ENCODE assay signal across 1 cellular context in the genomic region with DNA sequence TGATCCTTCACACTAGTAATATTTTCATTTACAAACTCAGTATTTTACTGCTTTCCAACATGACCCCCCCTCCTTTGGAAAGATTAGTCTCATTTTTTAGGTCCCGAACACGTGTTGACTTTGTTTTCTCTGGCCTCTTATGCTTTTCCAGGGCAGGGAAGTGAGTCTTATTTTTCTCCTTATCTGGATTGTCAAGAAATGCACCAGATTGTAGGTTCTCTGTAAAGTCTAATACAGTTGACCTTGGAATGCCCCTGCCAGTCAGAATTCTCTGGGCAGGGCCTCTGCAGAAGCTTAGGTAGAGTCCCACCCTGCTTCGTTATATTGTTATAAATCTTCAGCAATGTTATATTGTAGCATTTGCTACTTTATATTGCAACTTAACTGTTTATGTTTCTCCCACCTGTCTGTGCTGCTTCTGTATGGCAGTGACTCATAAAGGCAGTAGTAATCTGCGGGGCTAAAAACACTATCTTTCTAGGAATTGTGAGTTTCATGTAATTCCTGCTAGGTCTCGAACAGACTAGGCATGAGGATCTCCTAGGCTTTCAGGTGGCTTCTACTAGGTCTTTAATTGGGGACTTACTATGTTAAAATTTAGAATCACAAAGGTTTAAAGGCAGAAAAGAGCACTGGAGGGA.
TF ChIP-seq lines count a peak whose summit lies in the region.

No MANE protein-coding gene starts in this region.

TF ChIP-seq in HEK293, 187 proteins besides CTCF, POLR2A, EP300 and RAD21 (continued from another document and continues in another):
- no peak for TF ChIP-seq ZNF174 (tag by site-specific recombination; IDR thresholded peaks at IDR 0.05)
- TF ChIP-seq, protein P1, sequence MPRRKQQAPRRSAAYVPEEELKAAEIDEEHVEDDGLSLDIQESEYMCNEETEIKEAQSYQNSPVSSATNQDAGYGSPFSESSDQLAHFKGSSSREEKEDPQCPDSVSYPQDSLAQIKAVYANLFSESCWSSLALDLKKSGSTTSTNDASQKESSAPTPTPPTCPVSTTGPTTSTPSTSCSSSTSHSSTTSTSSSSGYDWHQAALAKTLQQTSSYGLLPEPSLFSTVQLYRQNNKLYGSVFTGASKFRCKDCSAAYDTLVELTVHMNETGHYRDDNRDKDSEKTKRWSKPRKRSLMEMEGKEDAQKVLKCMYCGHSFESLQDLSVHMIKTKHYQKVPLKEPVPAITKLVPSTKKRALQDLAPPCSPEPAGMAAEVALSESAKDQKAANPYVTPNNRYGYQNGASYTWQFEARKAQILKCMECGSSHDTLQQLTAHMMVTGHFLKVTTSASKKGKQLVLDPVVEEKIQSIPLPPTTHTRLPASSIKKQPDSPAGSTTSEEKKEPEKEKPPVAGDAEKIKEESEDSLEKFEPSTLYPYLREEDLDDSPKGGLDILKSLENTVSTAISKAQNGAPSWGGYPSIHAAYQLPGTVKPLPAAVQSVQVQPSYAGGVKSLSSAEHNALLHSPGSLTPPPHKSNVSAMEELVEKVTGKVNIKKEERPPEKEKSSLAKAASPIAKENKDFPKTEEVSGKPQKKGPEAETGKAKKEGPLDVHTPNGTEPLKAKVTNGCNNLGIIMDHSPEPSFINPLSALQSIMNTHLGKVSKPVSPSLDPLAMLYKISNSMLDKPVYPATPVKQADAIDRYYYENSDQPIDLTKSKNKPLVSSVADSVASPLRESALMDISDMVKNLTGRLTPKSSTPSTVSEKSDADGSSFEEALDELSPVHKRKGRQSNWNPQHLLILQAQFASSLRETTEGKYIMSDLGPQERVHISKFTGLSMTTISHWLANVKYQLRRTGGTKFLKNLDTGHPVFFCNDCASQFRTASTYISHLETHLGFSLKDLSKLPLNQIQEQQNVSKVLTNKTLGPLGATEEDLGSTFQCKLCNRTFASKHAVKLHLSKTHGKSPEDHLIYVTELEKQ (tag by site-specific recombination; IDR thresholded peaks at IDR 0.05; ENCODE audit: borderline replicate concordance), result no peak
- no peak for TF ChIP-seq ZNF596 (tag by site-specific recombination; IDR thresholded peaks at IDR 0.05)
- TF ChIP-seq, protein P2, sequence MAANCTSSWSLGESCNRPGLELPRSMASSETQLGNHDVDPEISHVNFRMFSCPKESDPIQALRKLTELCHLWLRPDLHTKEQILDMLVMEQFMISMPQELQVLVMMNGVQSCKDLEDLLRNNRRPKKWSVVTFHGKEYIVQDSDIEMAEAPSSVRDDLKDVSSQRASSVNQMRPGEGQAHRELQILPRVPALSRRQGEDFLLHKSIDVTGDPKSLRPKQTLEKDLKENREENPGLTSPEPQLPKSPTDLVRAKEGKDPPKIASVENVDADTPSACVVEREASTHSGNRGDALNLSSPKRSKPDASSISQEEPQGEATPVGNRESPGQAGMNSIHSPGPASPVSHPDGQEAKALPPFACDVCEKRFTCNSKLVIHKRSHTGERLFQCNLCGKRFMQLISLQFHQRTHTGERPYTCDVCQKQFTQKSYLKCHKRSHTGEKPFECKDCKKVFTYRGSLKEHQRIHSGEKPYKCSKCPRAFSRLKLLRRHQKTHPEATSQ (tag by site-specific recombination; IDR thresholded peaks at IDR 0.05), result no peak
- TF ChIP-seq FEZF1 (tag by site-specific recombination; IDR thresholded peaks at IDR 0.05), result no peak
- TF ChIP-seq, protein P3, sequence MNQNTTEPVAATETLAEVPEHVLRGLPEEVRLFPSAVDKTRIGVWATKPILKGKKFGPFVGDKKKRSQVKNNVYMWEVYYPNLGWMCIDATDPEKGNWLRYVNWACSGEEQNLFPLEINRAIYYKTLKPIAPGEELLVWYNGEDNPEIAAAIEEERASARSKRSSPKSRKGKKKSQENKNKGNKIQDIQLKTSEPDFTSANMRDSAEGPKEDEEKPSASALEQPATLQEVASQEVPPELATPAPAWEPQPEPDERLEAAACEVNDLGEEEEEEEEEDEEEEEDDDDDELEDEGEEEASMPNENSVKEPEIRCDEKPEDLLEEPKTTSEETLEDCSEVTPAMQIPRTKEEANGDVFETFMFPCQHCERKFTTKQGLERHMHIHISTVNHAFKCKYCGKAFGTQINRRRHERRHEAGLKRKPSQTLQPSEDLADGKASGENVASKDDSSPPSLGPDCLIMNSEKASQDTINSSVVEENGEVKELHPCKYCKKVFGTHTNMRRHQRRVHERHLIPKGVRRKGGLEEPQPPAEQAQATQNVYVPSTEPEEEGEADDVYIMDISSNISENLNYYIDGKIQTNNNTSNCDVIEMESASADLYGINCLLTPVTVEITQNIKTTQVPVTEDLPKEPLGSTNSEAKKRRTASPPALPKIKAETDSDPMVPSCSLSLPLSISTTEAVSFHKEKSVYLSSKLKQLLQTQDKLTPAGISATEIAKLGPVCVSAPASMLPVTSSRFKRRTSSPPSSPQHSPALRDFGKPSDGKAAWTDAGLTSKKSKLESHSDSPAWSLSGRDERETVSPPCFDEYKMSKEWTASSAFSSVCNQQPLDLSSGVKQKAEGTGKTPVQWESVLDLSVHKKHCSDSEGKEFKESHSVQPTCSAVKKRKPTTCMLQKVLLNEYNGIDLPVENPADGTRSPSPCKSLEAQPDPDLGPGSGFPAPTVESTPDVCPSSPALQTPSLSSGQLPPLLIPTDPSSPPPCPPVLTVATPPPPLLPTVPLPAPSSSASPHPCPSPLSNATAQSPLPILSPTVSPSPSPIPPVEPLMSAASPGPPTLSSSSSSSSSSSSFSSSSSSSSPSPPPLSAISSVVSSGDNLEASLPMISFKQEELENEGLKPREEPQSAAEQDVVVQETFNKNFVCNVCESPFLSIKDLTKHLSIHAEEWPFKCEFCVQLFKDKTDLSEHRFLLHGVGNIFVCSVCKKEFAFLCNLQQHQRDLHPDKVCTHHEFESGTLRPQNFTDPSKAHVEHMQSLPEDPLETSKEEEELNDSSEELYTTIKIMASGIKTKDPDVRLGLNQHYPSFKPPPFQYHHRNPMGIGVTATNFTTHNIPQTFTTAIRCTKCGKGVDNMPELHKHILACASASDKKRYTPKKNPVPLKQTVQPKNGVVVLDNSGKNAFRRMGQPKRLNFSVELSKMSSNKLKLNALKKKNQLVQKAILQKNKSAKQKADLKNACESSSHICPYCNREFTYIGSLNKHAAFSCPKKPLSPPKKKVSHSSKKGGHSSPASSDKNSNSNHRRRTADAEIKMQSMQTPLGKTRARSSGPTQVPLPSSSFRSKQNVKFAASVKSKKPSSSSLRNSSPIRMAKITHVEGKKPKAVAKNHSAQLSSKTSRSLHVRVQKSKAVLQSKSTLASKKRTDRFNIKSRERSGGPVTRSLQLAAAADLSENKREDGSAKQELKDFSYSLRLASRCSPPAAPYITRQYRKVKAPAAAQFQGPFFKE (tag by site-specific recombination; IDR thresholded peaks at IDR 0.05; ENCODE audit: borderline replicate concordance), result no peak
- no peak for TF ChIP-seq HOXD13 (CRISPR knock-in tag; IDR thresholded peaks at IDR 0.05; ENCODE audit: borderline replicate concordance)
- no peak for TF ChIP-seq ZNF214 (tag by site-specific recombination; IDR thresholded peaks at IDR 0.05; ENCODE audit: borderline replicate concordance)
- TF ChIP-seq ZNF488 (tag by site-specific recombination; IDR thresholded peaks at IDR 0.05), result no peak
- no peak for TF ChIP-seq PATZ1 (tag by site-specific recombination; IDR thresholded peaks at IDR 0.05)
- no peak for TF ChIP-seq ZNF837 (tag by site-specific recombination; IDR thresholded peaks at IDR 0.05)
- TF ChIP-seq ZNF76 (tag by site-specific recombination; IDR thresholded peaks at IDR 0.05; ENCODE audit: borderline replicate concordance, low read depth), result no peak
- TF ChIP-seq HOXA7 (CRISPR knock-in tag; IDR thresholded peaks at IDR 0.05; ENCODE audit: borderline replicate concordance), result no peak
- TF ChIP-seq ZNF600 (tag by site-specific recombination; IDR thresholded peaks at IDR 0.05), result no peak
- no peak for TF ChIP-seq ZBTB11 (tag by site-specific recombination; conservative IDR thresholded peaks at IDR 0.05; ENCODE audit: low read depth)
- TF ChIP-seq ZNF549 (tag by site-specific recombination; IDR thresholded peaks at IDR 0.05), result no peak
- TF ChIP-seq ZBTB17 (tag by site-specific recombination; IDR thresholded peaks at IDR 0.05), result peak; percentile 86
- no peak for TF ChIP-seq ZNF37A (tag by site-specific recombination; IDR thresholded peaks at IDR 0.05)
- no peak for TF ChIP-seq KLF17 (tag by site-specific recombination; IDR thresholded peaks at IDR 0.05)
- TF ChIP-seq ZFP3 (tag by site-specific recombination; IDR thresholded peaks at IDR 0.05; ENCODE audit: low read depth), result no peak
- TF ChIP-seq, protein P4, sequence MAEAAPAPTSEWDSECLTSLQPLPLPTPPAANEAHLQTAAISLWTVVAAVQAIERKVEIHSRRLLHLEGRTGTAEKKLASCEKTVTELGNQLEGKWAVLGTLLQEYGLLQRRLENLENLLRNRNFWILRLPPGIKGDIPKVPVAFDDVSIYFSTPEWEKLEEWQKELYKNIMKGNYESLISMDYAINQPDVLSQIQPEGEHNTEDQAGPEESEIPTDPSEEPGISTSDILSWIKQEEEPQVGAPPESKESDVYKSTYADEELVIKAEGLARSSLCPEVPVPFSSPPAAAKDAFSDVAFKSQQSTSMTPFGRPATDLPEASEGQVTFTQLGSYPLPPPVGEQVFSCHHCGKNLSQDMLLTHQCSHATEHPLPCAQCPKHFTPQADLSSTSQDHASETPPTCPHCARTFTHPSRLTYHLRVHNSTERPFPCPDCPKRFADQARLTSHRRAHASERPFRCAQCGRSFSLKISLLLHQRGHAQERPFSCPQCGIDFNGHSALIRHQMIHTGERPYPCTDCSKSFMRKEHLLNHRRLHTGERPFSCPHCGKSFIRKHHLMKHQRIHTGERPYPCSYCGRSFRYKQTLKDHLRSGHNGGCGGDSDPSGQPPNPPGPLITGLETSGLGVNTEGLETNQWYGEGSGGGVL (tag by site-specific recombination; IDR thresholded peaks at IDR 0.05), result no peak
- TF ChIP-seq ZNF580 (tag by site-specific recombination; IDR thresholded peaks at IDR 0.05), result no peak
- TF ChIP-seq OSR2 (tag by site-specific recombination; IDR thresholded peaks at IDR 0.05), result peak; percentile 68
- no peak for TF ChIP-seq ZNF48 (tag by site-specific recombination; IDR thresholded peaks at IDR 0.05)
- TF ChIP-seq PRDM1 (tag by site-specific recombination; IDR thresholded peaks at IDR 0.05), result peak; percentile 40
- no peak for TF ChIP-seq ZNF514 (tag by site-specific recombination; IDR thresholded peaks at IDR 0.05)
- TF ChIP-seq, protein P5, sequence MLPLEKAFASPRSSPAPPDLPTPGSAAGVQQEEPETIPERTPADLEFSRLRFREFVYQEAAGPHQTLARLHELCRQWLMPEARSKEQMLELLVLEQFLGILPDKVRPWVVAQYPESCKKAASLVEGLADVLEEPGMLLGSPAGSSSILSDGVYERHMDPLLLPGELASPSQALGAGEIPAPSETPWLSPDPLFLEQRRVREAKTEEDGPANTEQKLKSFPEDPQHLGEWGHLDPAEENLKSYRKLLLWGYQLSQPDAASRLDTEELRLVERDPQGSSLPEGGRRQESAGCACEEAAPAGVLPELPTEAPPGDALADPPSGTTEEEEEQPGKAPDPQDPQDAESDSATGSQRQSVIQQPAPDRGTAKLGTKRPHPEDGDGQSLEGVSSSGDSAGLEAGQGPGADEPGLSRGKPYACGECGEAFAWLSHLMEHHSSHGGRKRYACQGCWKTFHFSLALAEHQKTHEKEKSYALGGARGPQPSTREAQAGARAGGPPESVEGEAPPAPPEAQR (tag by site-specific recombination; IDR thresholded peaks at IDR 0.05), result no peak
- TF ChIP-seq HOXC10 (CRISPR knock-in tag; IDR thresholded peaks at IDR 0.05), result no peak
